ENCODE assay signal across 28 cellular contexts in the genomic region with DNA sequence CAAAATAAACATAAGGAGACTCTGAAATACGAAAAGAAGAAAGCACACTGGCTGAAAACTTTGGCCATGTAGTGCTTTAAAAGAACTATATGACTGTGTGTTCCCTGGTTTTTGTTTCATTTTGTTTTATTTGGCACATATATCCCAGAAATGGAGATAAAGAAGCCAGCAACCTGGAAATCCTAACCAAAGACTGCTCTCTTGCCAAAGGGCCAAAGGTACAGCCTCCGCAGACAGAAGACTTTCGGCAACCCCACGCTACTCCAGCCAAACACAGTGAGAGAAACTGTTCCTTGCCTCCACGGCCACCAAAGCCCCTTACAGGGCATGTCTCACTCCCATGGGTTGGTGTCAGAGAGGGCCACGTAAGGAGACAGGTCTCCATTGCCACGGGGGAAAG.
"Had no signal": no experiment of that assay in that cellular context is flagged by ENCODE, and none has a peak within 500 bp of the region (broad histone marks: within the 10 kb centered on the region; RNA-seq: fewer than 3 reads in every experiment).

No MANE protein-coding gene starts in this region.

- H3K4me3 ChIP-seq: heart left ventricle, lung, neural progenitor cell, ovary, prostate gland, sigmoid colon, transverse colon, upper lobe of left lung, vagina had no signal

- H2AFZ ChIP-seq: neural progenitor cell had no signal

- ATAC-seq: heart left ventricle; natural killer cell; right cardiac atrium; stimulated activated memory B cell treated with anti-CD40 and anti-IgM and Interleukin-4, amounts not matched to agents 10 μg/mL and 1 μg/mL and 100 μg/mL, for 72 hours; stimulated activated naive CD8-positive, alpha-beta T cell treated with anti-CD3 and anti-CD28 coated beads, Interleukin-15, amount 100 ng/mL, for 72 hours had no signal

- H3K4me1 ChIP-seq: heart left ventricle, neural progenitor cell, prostate gland, sigmoid colon, transverse colon, upper lobe of left lung, vagina had no signal

- H3K9ac ChIP-seq: neural progenitor cell had no signal

- H3K27me3 ChIP-seq: heart left ventricle, neural progenitor cell, ovary, sigmoid colon, transverse colon, upper lobe of left lung, vagina had no signal

- H3K36me3 ChIP-seq: heart left ventricle, neural progenitor cell, ovary, prostate gland, sigmoid colon, transverse colon, upper lobe of left lung, vagina had no signal

- H3K27ac ChIP-seq: heart left ventricle, neural progenitor cell, ovary, prostate gland, sigmoid colon, transverse colon, upper lobe of left lung, vagina had no signal

- H3K4me2 ChIP-seq: neural progenitor cell had no signal

- FAIRE-seq: small intestine had no signal

- DNase-seq: heart left ventricle; hypothalamus; immature natural killer cell; islet precursor cell; mesendoderm; naive B cell; natural killer cell; nephron progenitor cell; ovary; posterior cingulate gyrus; retina; sigmoid colon; small intestine; stimulated activated CD4-positive, alpha-beta T cell treated with anti-CD3 and anti-CD28 coated beads, Interleukin-1b, Interleukin-23, amount 100 ng/mL, for 48 hours; stimulated activated CD4-positive, alpha-beta T cell treated with anti-CD3 and anti-CD28 coated beads, Interleukin-2, amount 100 ng/mL, for 48 hours; stimulated activated CD4-positive, alpha-beta T cell treated with anti-CD3 and anti-CD28 coated beads, Interleukin-4, amount 100 ng/mL, for 4 hours; stimulated activated CD8-positive, alpha-beta memory T cell treated with anti-CD3 and anti-CD28 coated beads, Interleukin-4, amount 100 ng/mL, for 48 hours; stimulated activated naive CD4-positive, alpha-beta T cell treated with Interleukin-2 at 50 U/mL for 16 hours; stimulated activated naive CD8-positive, alpha-beta T cell treated with anti-CD3 and anti-CD28 coated beads, Interleukin-15, amount 100 ng/mL, for 72 hours; substantia nigra; transverse colon; upper lobe of left lung had no signal

- H3K9me3 ChIP-seq: heart left ventricle, ovary, prostate gland, sigmoid colon, transverse colon, upper lobe of left lung, vagina had no signal
